8 cellular contexts compared by ENCODE assay signal in genomic region chr12:105420659-105421240, GRCh38.
DNase-seq lines count a peak whose midpoint lies in the region; ATAC-seq, FAIRE-seq and TF ChIP-seq lines count a peak whose summit lies in the region.

No MANE protein-coding gene starts in this region.

- dilution Hi-C loops in keratinocyte (cut with MboI; ENCODE audit: extremely low pct_ligation_motif_present, low sequenced_read_pairs): no loop called here

- H3K9me1 ChIP-seq in keratinocyte (ENCODE audit: control insufficient read depth, extremely low read depth, insufficient read depth, low read length): no peaks in the 10 kb centered on the region

- ATAC-seq in HG02973 (IDR thresholded peaks at IDR 0.05; ENCODE audit: unreplicated experiment): no peak

- H2AFZ ChIP-seq in keratinocyte (ENCODE audit: control insufficient read depth, low read length): no peak overlapping the region

- H3K27me3 ChIP-seq in bronchial epithelial cell (ENCODE audit: control insufficient read depth, insufficient read depth, low read length) (no peaks in the 10 kb centered on the region), keratinocyte (ENCODE audit: control insufficient read depth, extremely low read depth, insufficient read depth, low read length) (no peaks in the 10 kb centered on the region)

- peaks cover 28% of the 10 kb centered on the region for H3K4me1 ChIP-seq in keratinocyte (ENCODE audit: control insufficient read depth, extremely low read depth, insufficient read depth, low read length)

- H4K20me1 ChIP-seq in keratinocyte (ENCODE audit: control insufficient read depth, extremely low read depth, insufficient read depth, low read length): no peaks in the 10 kb centered on the region

- TF ChIP-seq CTCF in WI38 (IDR thresholded peaks at IDR 0.05; ENCODE audit: low read depth, low read length) (peak; percentile 70), bronchial epithelial cell (IDR thresholded peaks at IDR 0.05; ENCODE audit: insufficient read depth, low read length, severe bottlenecking) (peak; percentile 77), keratinocyte (optimal IDR thresholded peaks at IDR 0.05 in 1 of 3, IDR thresholded peaks at IDR 0.05 in 1 of 3, conservative IDR thresholded peaks at IDR 0.05 in 1 of 3; ENCODE audit: extremely low read depth in 1 of 3, insufficient read depth in 2 of 3, low read length in 3 of 3) (peak; percentile 78 to 91 (median 87))

- DNase-seq in COLO829 (ENCODE audit: low spot score): peak; percentile 48
- DNase-seq in HEK293T (ENCODE audit: extremely low spot score): peak; percentile 68
- DNase-seq in NCI-H2171 treated with DMSO at 0.1 percent for 48 hours (lab: John Stamatoyannopoulos, UW): peak; percentile 71
- peak; percentile 71 for DNase-seq in bronchial epithelial cell (ENCODE audit: low read depth)
- peak; percentile 54 for DNase-seq in keratinocyte (ENCODE audit: low read depth, low spot score)
- DNase-seq in stimulated activated CD4-positive, alpha-beta T cell treated with anti-CD3 and anti-CD28 coated beads, Interleukin-1b, Interleukin-23, amount 100 ng/mL, for 48 hours: peak; percentile 64

- H3K36me3 ChIP-seq in bronchial epithelial cell (ENCODE audit: control insufficient read depth, insufficient read depth, low read length) (no peaks in the 10 kb centered on the region), keratinocyte (ENCODE audit: control insufficient read depth in 2 of 2, extremely low read depth in 1 of 2, insufficient read depth in 2 of 2, low read length in 2 of 2) (no peaks in the 10 kb centered on the region)

- no peak overlapping the region for H3K4me2 ChIP-seq in keratinocyte (ENCODE audit: control insufficient read depth, extremely low read depth, insufficient read depth, low read depth, low read length)

- no peak overlapping the region for H3K27ac ChIP-seq in keratinocyte (ENCODE audit: control insufficient read depth, insufficient read depth, low read length)

- H3K4me3 ChIP-seq in WI38 (ENCODE audit: low read depth, low read length): no peak overlapping the region
- no peak overlapping the region for H3K4me3 ChIP-seq in bronchial epithelial cell (ENCODE audit: low read depth, low read length)
- no peak overlapping the region for H3K4me3 ChIP-seq in keratinocyte (ENCODE audit: control insufficient read depth in 2 of 3, extremely low read depth in 1 of 3, insufficient read depth in 2 of 3, low read depth in 1 of 3, low read length in 3 of 3)

- H3K9ac ChIP-seq in keratinocyte (ENCODE audit: control insufficient read depth, extremely low read depth, insufficient read depth, low read length): no peak overlapping the region

- CTCF ChIA-PET in HEK293T (lab: Yijun Ruan, JAX): interaction anchor here (0.6 to 1.9 kb wide), 14 partner anchors 11 to 1421 kb away, joined by 3 to 8 read pairs (median 3); no protein-coding TSS in a partner anchor

- no peaks in the 10 kb centered on the region for H3K9me3 ChIP-seq in keratinocyte (ENCODE audit: control insufficient read depth, low read depth, low read length)

- POLR2A ChIA-PET in HEK293T (lab: Yijun Ruan, JAX): no interaction called here

- no peaks in the 10 kb centered on the region for H3K79me2 ChIP-seq in keratinocyte (ENCODE audit: control insufficient read depth, insufficient read depth, low read length)

- FAIRE-seq in bronchial epithelial cell (lab: Jason Lieb, UNC) (no peak), keratinocyte (lab: Jason Lieb, UNC) (peak; percentile 74)

TF ChIP-seq in HEK293T, 16 proteins besides CTCF, POLR2A, EP300 and RAD21:
- TF ChIP-seq FOXM1 (IDR thresholded peaks at IDR 0.05; ENCODE audit: borderline replicate concordance) (no peak), BHLHE40 (IDR thresholded peaks at IDR 0.05; ENCODE audit: borderline replicate concordance) (no peak), FOXA1 (IDR thresholded peaks at IDR 0.05) (no peak)
